In the genomic region with DNA sequence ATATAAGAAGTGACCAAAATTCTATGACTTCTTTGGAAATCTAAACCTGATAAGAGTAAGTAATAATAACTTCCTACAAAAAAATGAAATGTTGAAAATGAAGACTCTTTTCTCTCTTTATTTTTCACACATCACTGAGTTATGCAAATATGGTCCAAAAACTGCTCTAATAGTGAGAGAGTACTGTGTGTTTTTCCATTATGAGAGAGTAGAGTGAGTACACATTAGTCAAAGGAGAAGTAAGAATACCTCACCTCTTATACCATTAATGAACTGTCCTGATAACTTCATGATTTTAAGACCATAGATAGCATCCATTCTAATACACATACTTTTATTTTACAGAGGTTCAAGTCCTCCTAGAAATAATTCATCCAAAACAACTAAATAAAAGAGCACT, we compare ENCODE assay signal across 17 cellular contexts.
DNase-seq lines count a peak whose midpoint lies in the region; ATAC-seq and TF ChIP-seq lines count a peak whose summit lies in the region.
"Had no signal": no experiment of that assay in that cellular context is flagged by ENCODE, and none has a peak within 500 bp of the region (broad histone marks: within the 10 kb centered on the region; RNA-seq: fewer than 3 reads in every experiment).

No MANE protein-coding gene starts in this region.

- H3K9me3 Mint-ChIP-seq in activated CD8-positive, alpha-beta memory T cell treated with anti-CD3 and anti-CD28 coated beads, Interleukin-2, amount 10 ng/mL, durations not matched to agents 7 days and 5 days (ENCODE audit: low read depth) = peaks cover 8% of the 10 kb centered on the region
- H3K9me3 Mint-ChIP-seq in activated naive CD4-positive, alpha-beta T cell treated with anti-CD3 and anti-CD28 coated beads, Interleukin-2, amount 50 U/mL, for 72 hours = peaks cover 9 to 15% of the 10 kb centered on the region in 2 donors

- CTCF ChIA-PET in activated CD8-positive, alpha-beta memory T cell treated with anti-CD3 and anti-CD28 coated beads, Interleukin-2, amount 10 ng/mL, durations not matched to agents 7 days and 5 days (lab: Charles Lee) = no interaction called here

- TF ChIP-seq CTCF in GM13976 (IDR thresholded peaks at IDR 0.05; ENCODE audit: borderline replicate concordance, control extremely low read depth, extremely low read depth, insufficient read depth, missing control alignments) (no peak), OCI-LY3 (IDR thresholded peaks at IDR 0.05; ENCODE audit: low read depth, low read length) (no peak), smooth muscle cell (IDR thresholded peaks at IDR 0.05; ENCODE audit: borderline replicate concordance, insufficient read depth, poor library complexity, severe bottlenecking) (no peak)

- DNase-seq in GM13976 (ENCODE audit: low spot score) (peak; percentile 6), smooth muscle cell (lab: John Stamatoyannopoulos, UW; ENCODE audit: unreplicated experiment) (no peak), NOMO-1 treated with DMSO at 0.1 percent for 48 hours (lab: John Stamatoyannopoulos, UW; ENCODE audit: unreplicated experiment) (no peak)
- no peak for DNase-seq in activated CD8-positive, alpha-beta memory T cell treated with anti-CD3 and anti-CD28 coated beads, Interleukin-2, amount 10 ng/mL, durations not matched to agents 7 days and 5 days
- no peak for DNase-seq in activated naive CD4-positive, alpha-beta T cell treated with anti-CD3 and anti-CD28 coated beads, Interleukin-2, amount 50 U/mL, for 72 hours (ENCODE audit: low spot score in 2 of 2)
- DNase-seq: C1 segment of cervical spinal cord, DMS79 treated with DMSO at 0.1 percent for 48 hours, NCI-H187, NCI-H345, NCI-H526 treated with DMSO at 0.1 percent for 48 hours, PC-3, T-helper 2 cell had no signal

- no peaks in the 10 kb centered on the region for H3F3A ChIP-seq in smooth muscle cell (ENCODE audit: low read depth)

- H3K4me3 Mint-ChIP-seq in activated CD8-positive, alpha-beta memory T cell treated with anti-CD3 and anti-CD28 coated beads, Interleukin-2, amount 10 ng/mL, durations not matched to agents 7 days and 5 days = no peak overlapping the region

- H3K4me1 Mint-ChIP-seq in activated CD8-positive, alpha-beta memory T cell treated with anti-CD3 and anti-CD28 coated beads, Interleukin-2, amount 10 ng/mL, durations not matched to agents 7 days and 5 days = no peaks in the 10 kb centered on the region

- H3K4me2 ChIP-seq in OCI-LY3 (ENCODE audit: low read length) = peak overlapping the region; percentile 8; the same call in 1 of the 2 replicates
- no peak overlapping the region for H3K4me2 ChIP-seq in smooth muscle cell
- H3K4me2 ChIP-seq: A549 had no signal

- no peak overlapping the region for H3K27ac Mint-ChIP-seq in activated CD8-positive, alpha-beta memory T cell treated with anti-CD3 and anti-CD28 coated beads, Interleukin-2, amount 10 ng/mL, durations not matched to agents 7 days and 5 days
- H3K27ac Mint-ChIP-seq in activated naive CD4-positive, alpha-beta T cell treated with anti-CD3 and anti-CD28 coated beads, Interleukin-2, amount 50 U/mL, for 72 hours = no peak overlapping the region

- no peaks in the 10 kb centered on the region for H3K27me3 Mint-ChIP-seq in activated CD8-positive, alpha-beta memory T cell treated with anti-CD3 and anti-CD28 coated beads, Interleukin-2, amount 10 ng/mL, durations not matched to agents 7 days and 5 days

- H3K4me3 ChIP-seq in OCI-LY3 (ENCODE audit: low read length) = no peak overlapping the region
- H3K4me3 ChIP-seq in smooth muscle cell = no peak overlapping the region
- H3K4me3 ChIP-seq: A549 had no signal

- H4K20me1 ChIP-seq in OCI-LY3 (ENCODE audit: insufficient read depth, low read length) (no peaks in the 10 kb centered on the region), smooth muscle cell (ENCODE audit: low read depth) (no peaks in the 10 kb centered on the region)

- no peak overlapping the region for H3K9ac ChIP-seq in OCI-LY3 (ENCODE audit: low read length)
- H3K9ac ChIP-seq in smooth muscle cell (ENCODE audit: low read depth) = no peak overlapping the region

- ATAC-seq in GM21390 (IDR thresholded peaks at IDR 0.05; ENCODE audit: unreplicated experiment) (peak; percentile 60), HG03066 (IDR thresholded peaks at IDR 0.05; ENCODE audit: low read depth, unreplicated experiment) (peak; percentile 74)
- no peak for ATAC-seq in activated CD8-positive, alpha-beta memory T cell treated with anti-CD3 and anti-CD28 coated beads, Interleukin-2, amount 10 ng/mL, durations not matched to agents 7 days and 5 days
- ATAC-seq in activated naive CD4-positive, alpha-beta T cell treated with anti-CD3 and anti-CD28 coated beads, Interleukin-2, amount 50 U/mL, for 72 hours = no peak
- ATAC-seq: A549, PC-3 had no signal

- H3K79me2 ChIP-seq in OCI-LY3 (ENCODE audit: low read length) = no peaks in the 10 kb centered on the region
- no peaks in the 10 kb centered on the region for H3K79me2 ChIP-seq in smooth muscle cell (ENCODE audit: low read depth)

- H3K27ac ChIP-seq in OCI-LY3 (ENCODE audit: low read length) (no peak overlapping the region), smooth muscle cell (ENCODE audit: low read depth) (no peak overlapping the region)
- H3K27ac ChIP-seq: A549, RWPE1 had no signal

- no peaks in the 10 kb centered on the region for H3K9me3 ChIP-seq in OCI-LY3 (ENCODE audit: insufficient read depth, low read length)
- no peaks in the 10 kb centered on the region for H3K9me3 ChIP-seq in smooth muscle cell (replicated peaks; ENCODE audit: low read depth)
- H3K9me3 ChIP-seq: A549 had no signal

- no peaks in the 10 kb centered on the region for H3K36me3 Mint-ChIP-seq in activated CD8-positive, alpha-beta memory T cell treated with anti-CD3 and anti-CD28 coated beads, Interleukin-2, amount 10 ng/mL, durations not matched to agents 7 days and 5 days
- H3K36me3 Mint-ChIP-seq in activated naive CD4-positive, alpha-beta T cell treated with anti-CD3 and anti-CD28 coated beads, Interleukin-2, amount 50 U/mL, for 72 hours = no peaks in the 10 kb centered on the region

- H3K36me3 ChIP-seq in OCI-LY3 (replicated peaks; ENCODE audit: low read depth, low read length) (no peaks in the 10 kb centered on the region), smooth muscle cell (ENCODE audit: low read depth) (no peaks in the 10 kb centered on the region)

- H3K27me3 ChIP-seq in OCI-LY3 (ENCODE audit: low read depth, low read length) (no peaks in the 10 kb centered on the region), smooth muscle cell (ENCODE audit: low read depth) (no peaks in the 10 kb centered on the region)

- in situ Hi-C loops in GM13976 (cut with MboI; ENCODE audit: low sequenced_read_pairs, unreplicated experiment) = no loop called here

- H2AFZ ChIP-seq in OCI-LY3 (ENCODE audit: low read depth, low read length) = no peak overlapping the region
- no peak overlapping the region for H2AFZ ChIP-seq in smooth muscle cell (ENCODE audit: low read depth)

- H3K4me1 ChIP-seq in OCI-LY3 (ENCODE audit: low read length) = peaks cover 13% of the 10 kb centered on the region
- H3K4me1 ChIP-seq in smooth muscle cell (ENCODE audit: low read depth) = no peaks in the 10 kb centered on the region
- H3K4me1 ChIP-seq: A549 had no signal

Comparison
In these comparisons a context has a peak if more than half of its experiments do, and no peak if none do; other contexts are left out.
1. ATAC-seq: peak in GM21390 (single experiment) and HG03066 (single experiment); none in activated CD8-positive, alpha-beta memory T cell treated with anti-CD3 and anti-CD28 coated beads, Interleukin-2, amount 10 ng/mL, durations not matched to agents 7 days and 5 days (single experiment) and activated naive CD4-positive, alpha-beta T cell treated with anti-CD3 and anti-CD28 coated beads, Interleukin-2, amount 50 U/mL, for 72 hours (0 of 2).